26 cellular contexts compared by ENCODE assay signal in the genomic region with DNA sequence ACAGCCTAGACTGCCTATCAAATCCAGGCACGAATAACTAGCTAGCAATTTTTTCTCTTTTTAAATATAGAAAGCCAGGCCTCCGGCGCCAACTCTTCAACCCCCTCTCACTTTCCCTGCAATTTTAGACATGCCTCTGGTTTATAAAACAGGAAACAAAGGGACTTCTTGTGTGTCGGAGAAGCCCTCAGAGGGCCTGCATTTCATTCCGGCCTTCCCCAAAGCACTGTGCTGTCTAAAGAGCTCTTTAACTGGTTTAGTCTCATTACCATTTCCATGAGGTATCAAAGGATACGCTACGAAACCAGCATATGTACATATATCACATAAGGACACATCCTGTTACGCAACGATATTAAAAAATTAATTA.
DNase-seq lines count a peak whose midpoint lies in the region; ATAC-seq and TF ChIP-seq lines count a peak whose summit lies in the region.
"Had no signal": no experiment of that assay in that cellular context is flagged by ENCODE, and none has a peak within 500 bp of the region (broad histone marks: within the 10 kb centered on the region; RNA-seq: fewer than 3 reads in every experiment).

No MANE protein-coding gene starts in this region.

- H3K4me3 Mint-ChIP-seq in GM23338 (peak overlapping the region; percentile 32; the same call in 2 of the 3 replicates), glutamatergic neuron (ENCODE audit: unreplicated experiment) (no peak overlapping the region), neural progenitor cell (peak overlapping the region; percentile 71)
- H3K4me3 Mint-ChIP-seq: activated B cell treated with CpG ODN at 0.5 μM for 24 hours; activated T-cell treated with anti-CD3 and anti-CD28 coated beads, Interleukin-2, amount 50 U/mL, for 72 hours; CD4-positive, alpha-beta memory T cell; IgD-negative memory B cell had no signal

- peaks cover 8% of the 10 kb centered on the region for H3K9me3 ChIP-seq in neural progenitor cell (ENCODE audit: low read depth)

- H3K4me2 ChIP-seq in GM23338 (peak overlapping the region; percentile 70), neural progenitor cell (peak overlapping the region; percentile 70)
- H3K4me2 ChIP-seq: A549 had no signal

- no peak overlapping the region for H2AFZ ChIP-seq in GM23338
- H2AFZ ChIP-seq in neural progenitor cell (replicated peaks), result no peak overlapping the region

- H3K27ac ChIP-seq in GM23338 (ENCODE audit: low read depth) (no peak overlapping the region; the same call in 1 of the 2 replicates), neural progenitor cell (peak overlapping the region; percentile 88)
- H3K27ac ChIP-seq: A549, coronary artery, esophagus squamous epithelium, gastroesophageal sphincter, HL-60, Peyer's patch had no signal

- H3F3A ChIP-seq in GM23338 (replicated peaks; ENCODE audit: low read depth) (no peaks in the 10 kb centered on the region; the same call in 1 of the 2 replicates), neural progenitor cell (ENCODE audit: low read depth) (peaks cover 50% of the 10 kb centered on the region)

- H3K4me3 ChIP-seq in GM23338, result peak overlapping the region; percentile 22; the same call in 1 of the 2 replicates
- peak overlapping the region; percentile 32 for H3K4me3 ChIP-seq in neural progenitor cell
- H3K4me3 ChIP-seq: A549, coronary artery, esophagus squamous epithelium, gastroesophageal sphincter, GM12878, Peyer's patch had no signal

- 0 out of 2 replicates have a peak, but pooled peaks cover 2% of the 10 kb centered on the region for H3K9me2 ChIP-seq in GM23338 (ENCODE audit: insufficient read depth)

- H3K4me1 Mint-ChIP-seq in GM23338 (peaks cover 32% of the 10 kb centered on the region), glutamatergic neuron (ENCODE audit: low read depth, unreplicated experiment) (peaks cover 20% of the 10 kb centered on the region), neural progenitor cell (peaks cover 47% of the 10 kb centered on the region)
- H3K4me1 Mint-ChIP-seq: activated B cell treated with CpG ODN at 0.5 μM for 24 hours had no signal

- H3K27ac Mint-ChIP-seq in GM23338, result peak overlapping the region; percentile 55; the same call in 1 of the 2 replicates
- H3K27ac Mint-ChIP-seq in glutamatergic neuron (ENCODE audit: unreplicated experiment), result peak overlapping the region; percentile 55
- H3K27ac Mint-ChIP-seq in neural progenitor cell, result peak overlapping the region; percentile 99
- H3K27ac Mint-ChIP-seq: activated B cell treated with CpG ODN at 0.5 μM for 24 hours; activated T-cell treated with anti-CD3 and anti-CD28 coated beads, Interleukin-2, amount 50 U/mL, for 72 hours; CD4-positive, alpha-beta memory T cell; IgD-negative memory B cell had no signal

- H3K9ac ChIP-seq in neural progenitor cell, result no peak overlapping the region

- H4K20me1 ChIP-seq in GM23338 (replicated peaks; ENCODE audit: insufficient read depth) (no peaks in the 10 kb centered on the region), neural progenitor cell (ENCODE audit: low read depth) (peaks cover 10% of the 10 kb centered on the region)

- peaks cover 18% of the 10 kb centered on the region for H3K36me3 Mint-ChIP-seq in GM23338 (ENCODE audit: low read depth)
- H3K36me3 Mint-ChIP-seq in glutamatergic neuron (ENCODE audit: unreplicated experiment), result peaks cover 21% of the 10 kb centered on the region
- H3K36me3 Mint-ChIP-seq in neural progenitor cell, result peaks cover 11% of the 10 kb centered on the region

- ATAC-seq in GM23338 (peak; percentile 33), HG03108 (IDR thresholded peaks at IDR 0.05; ENCODE audit: unreplicated experiment) (no peak)
- ATAC-seq in stimulated activated naive CD8-positive, alpha-beta T cell treated with anti-CD3 and anti-CD28 coated beads, Interleukin-15, Interleukin-2, amounts not matched to agents 100 U/mL and 50 U/mL, for 24 hours, result no peak
- ATAC-seq: A549; activated T-cell treated with anti-CD3 and anti-CD28 coated beads, Interleukin-2, amount 50 U/mL, for 72 hours; gastroesophageal sphincter; GM12878 had no signal

- peaks cover 18% of the 10 kb centered on the region for H3K9me3 Mint-ChIP-seq in GM23338
- H3K9me3 Mint-ChIP-seq in glutamatergic neuron (ENCODE audit: unreplicated experiment), result peaks cover 7% of the 10 kb centered on the region
- peaks cover 22% of the 10 kb centered on the region for H3K9me3 Mint-ChIP-seq in neural progenitor cell

- H3K36me3 ChIP-seq in GM23338 (ENCODE audit: insufficient read depth) (peaks cover 13% of the 10 kb centered on the region), neural progenitor cell (no peaks in the 10 kb centered on the region)
- H3K36me3 ChIP-seq: esophagus squamous epithelium, gastroesophageal sphincter, Peyer's patch had no signal

- H3K27me3 Mint-ChIP-seq in GM23338 (ENCODE audit: insufficient read depth, low read depth, poor library complexity) (peaks cover 16% of the 10 kb centered on the region), glutamatergic neuron (ENCODE audit: unreplicated experiment) (peaks cover 4% of the 10 kb centered on the region), neural progenitor cell (ENCODE audit: insufficient read depth, low read depth) (peaks cover 2% of the 10 kb centered on the region)
- H3K27me3 Mint-ChIP-seq: activated B cell treated with CpG ODN at 0.5 μM for 24 hours; CD4-positive, alpha-beta memory T cell; IgD-negative memory B cell had no signal

- H3K27me3 ChIP-seq in GM23338 (ENCODE audit: insufficient read depth) (no peaks in the 10 kb centered on the region), neural progenitor cell (no peaks in the 10 kb centered on the region)
- H3K27me3 ChIP-seq: esophagus squamous epithelium, gastroesophageal sphincter, Peyer's patch had no signal

- in situ Hi-C loops in G401 (cut with HindIII; ENCODE audit: low sequenced_read_pairs), result no loop called here

- H3K79me2 ChIP-seq in GM23338 (replicated peaks; ENCODE audit: insufficient read depth) (no peaks in the 10 kb centered on the region), neural progenitor cell (ENCODE audit: low read depth) (no peaks in the 10 kb centered on the region)

- TF ChIP-seq CTCF in GM23338 (conservative IDR thresholded peaks at IDR 0.05; ENCODE audit: low read depth in 2 of 2) (no peak), glutamatergic neuron (IDR thresholded peaks at IDR 0.05; ENCODE audit: partially characterized antibody, unreplicated experiment) (no peak), neural progenitor cell (IDR thresholded peaks at IDR 0.05) (no peak)

- DNase-seq in GM23338 (ENCODE audit: low spot score) (peak; percentile 17), astrocyte of the hippocampus (ENCODE audit: low read depth, low spot score) (peak; percentile 35), glutamatergic neuron (no peak), neural progenitor cell (ENCODE audit: low spot score) (peak; percentile 59), NCI-H1417 treated with DMSO at 0.1 percent for 48 hours (lab: John Stamatoyannopoulos, UW) (no peak), G401 (ENCODE audit: low spot score) (no peak)
- DNase-seq in stimulated activated naive CD8-positive, alpha-beta T cell treated with anti-CD3 and anti-CD28 coated beads, Interleukin-15, Interleukin-2, amounts not matched to agents 100 U/mL and 50 U/mL, for 24 hours, result no peak
- DNase-seq: activated B cell treated with CpG ODN at 0.5 μM for 24 hours; activated naive CD4-positive, alpha-beta T cell; activated T-cell treated with anti-CD3 and anti-CD28 coated beads, Interleukin-2, amount 50 U/mL, for 72 hours; AML-193; CD4-positive, alpha-beta memory T cell; esophagus squamous epithelium; kidney; NCI-H1694 treated with DMSO at 0.1 percent for 48 hours; NCI-H2171; NCI-H524; Peyer's patch; stimulated activated naive CD4-positive, alpha-beta T cell treated with Interleukin-2 at 50 U/mL for 16 hours had no signal

- peaks cover 36% of the 10 kb centered on the region for H3K4me1 ChIP-seq in GM23338 (ENCODE audit: insufficient read depth)
- H3K4me1 ChIP-seq in neural progenitor cell, result peaks cover 39% of the 10 kb centered on the region
- H3K4me1 ChIP-seq: A549, esophagus squamous epithelium, gastroesophageal sphincter, Peyer's patch had no signal

TF ChIP-seq in GM23338, 12 proteins besides CTCF, POLR2A, EP300 and RAD21 (continues in another document):
- no peak for TF ChIP-seq ZNF331 (CRISPR knock-in tag; IDR thresholded peaks at IDR 0.05; ENCODE audit: low read depth)
- no peak for TF ChIP-seq CREB1 (CRISPR knock-in tag; IDR thresholded peaks at IDR 0.05; ENCODE audit: low read depth)
- TF ChIP-seq POLR2AphosphoS5 (IDR thresholded peaks at IDR 0.05; ENCODE audit: low read depth), result no peak
- no peak for TF ChIP-seq EZH2 (IDR thresholded peaks at IDR 0.05; ENCODE audit: low read depth, unreplicated experiment)
- TF ChIP-seq, protein P1, sequence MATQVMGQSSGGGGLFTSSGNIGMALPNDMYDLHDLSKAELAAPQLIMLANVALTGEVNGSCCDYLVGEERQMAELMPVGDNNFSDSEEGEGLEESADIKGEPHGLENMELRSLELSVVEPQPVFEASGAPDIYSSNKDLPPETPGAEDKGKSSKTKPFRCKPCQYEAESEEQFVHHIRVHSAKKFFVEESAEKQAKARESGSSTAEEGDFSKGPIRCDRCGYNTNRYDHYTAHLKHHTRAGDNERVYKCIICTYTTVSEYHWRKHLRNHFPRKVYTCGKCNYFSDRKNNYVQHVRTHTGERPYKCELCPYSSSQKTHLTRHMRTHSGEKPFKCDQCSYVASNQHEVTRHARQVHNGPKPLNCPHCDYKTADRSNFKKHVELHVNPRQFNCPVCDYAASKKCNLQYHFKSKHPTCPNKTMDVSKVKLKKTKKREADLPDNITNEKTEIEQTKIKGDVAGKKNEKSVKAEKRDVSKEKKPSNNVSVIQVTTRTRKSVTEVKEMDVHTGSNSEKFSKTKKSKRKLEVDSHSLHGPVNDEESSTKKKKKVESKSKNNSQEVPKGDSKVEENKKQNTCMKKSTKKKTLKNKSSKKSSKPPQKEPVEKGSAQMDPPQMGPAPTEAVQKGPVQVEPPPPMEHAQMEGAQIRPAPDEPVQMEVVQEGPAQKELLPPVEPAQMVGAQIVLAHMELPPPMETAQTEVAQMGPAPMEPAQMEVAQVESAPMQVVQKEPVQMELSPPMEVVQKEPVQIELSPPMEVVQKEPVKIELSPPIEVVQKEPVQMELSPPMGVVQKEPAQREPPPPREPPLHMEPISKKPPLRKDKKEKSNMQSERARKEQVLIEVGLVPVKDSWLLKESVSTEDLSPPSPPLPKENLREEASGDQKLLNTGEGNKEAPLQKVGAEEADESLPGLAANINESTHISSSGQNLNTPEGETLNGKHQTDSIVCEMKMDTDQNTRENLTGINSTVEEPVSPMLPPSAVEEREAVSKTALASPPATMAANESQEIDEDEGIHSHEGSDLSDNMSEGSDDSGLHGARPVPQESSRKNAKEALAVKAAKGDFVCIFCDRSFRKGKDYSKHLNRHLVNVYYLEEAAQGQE (IDR thresholded peaks at IDR 0.05; ENCODE audit: unreplicated experiment), result no peak
- no peak for TF ChIP-seq JUNB (IDR thresholded peaks at IDR 0.05; ENCODE audit: unreplicated experiment)
- no peak for TF ChIP-seq NANOG (IDR thresholded peaks at IDR 0.05; ENCODE audit: borderline replicate concordance)

Comparison
In these comparisons a context has a peak if more than half of its experiments do, and no peak if none do; other contexts are left out.
1. DNase-seq: peak in GM23338 (single experiment), astrocyte of the hippocampus (single experiment) and neural progenitor cell (single experiment); none in glutamatergic neuron (single experiment), NCI-H1417 treated with DMSO at 0.1 percent for 48 hours (single experiment), stimulated activated naive CD8-positive, alpha-beta T cell treated with anti-CD3 and anti-CD28 coated beads, Interleukin-15, Interleukin-2, amounts not matched to agents 100 U/mL and 50 U/mL, for 24 hours (single experiment) and G401 (single experiment).
2. Peak in every context shown above with its lines, with median percentiles within 50 percentile points of each other: H3K27ac Mint-ChIP-seq.